10 cellular contexts compared by ENCODE assay signal in genomic region chr3:159732172-159733111, GRCh38.
DNase-seq lines count a peak whose midpoint lies in the region; ATAC-seq, FAIRE-seq and TF ChIP-seq lines count a peak whose summit lies in the region.
"Had no signal": no experiment of that assay in that cellular context is flagged by ENCODE, and none has a peak within 500 bp of the region (broad histone marks: within the 10 kb centered on the region; RNA-seq: fewer than 3 reads in every experiment).

No MANE protein-coding gene starts in this region.

- H3K4me3 ChIP-seq in HFF-Myc (replicated peaks; ENCODE audit: low read depth, low read length), result peak overlapping the region; percentile 23
- H3K4me3 ChIP-seq in spleen, result peak overlapping the region in 3 of 8 donors; percentile 2 to 37 (median 2)
- H3K4me3 ChIP-seq in CD8-positive, alpha-beta T cell (ENCODE audit: low read depth, low read length), result no peak overlapping the region

- no peak for DNase-seq in HFF-Myc (ENCODE audit: extremely low read depth, low read depth)
- peak; percentile 86 for DNase-seq in astrocyte of the hippocampus (ENCODE audit: low read depth, low spot score)
- DNase-seq in iPS DF 19.7 (ENCODE audit: low read depth, low spot score), result peak; percentile 71
- no peak for DNase-seq in spleen
- DNase-seq in CD8-positive, alpha-beta T cell, result no peak
- no peak for DNase-seq in frontal cortex (ENCODE audit: low spot score in 2 of 2)
- DNase-seq: SHP77 treated with DMSO at 0.1 percent for 48 hours had no signal

- H3K27me3 Mint-ChIP-seq in CD8-positive, alpha-beta T cell (ENCODE audit: low read depth), result peaks cover 5% of the 10 kb centered on the region
- H3K27me3 Mint-ChIP-seq: central memory CD8-positive, alpha-beta T cell had no signal

- H3K9me3 Mint-ChIP-seq in CD8-positive, alpha-beta T cell, result no peaks in the 10 kb centered on the region
- H3K9me3 Mint-ChIP-seq: central memory CD8-positive, alpha-beta T cell had no signal

- H3K27me3 ChIP-seq in spleen (replicated peaks in 1 of 7), result no peaks in the 10 kb centered on the region
- H3K27me3 ChIP-seq in CD8-positive, alpha-beta T cell (ENCODE audit: insufficient read depth, low read length), result no peaks in the 10 kb centered on the region

- H3K36me3 Mint-ChIP-seq in CD8-positive, alpha-beta T cell, result no peaks in the 10 kb centered on the region

- WGBS in spleen, 5 donors, result 19 to 43% (median 37%) methylated on average over 6 of the region's 6 CpGs

- no peaks in the 10 kb centered on the region for H3K36me3 ChIP-seq in spleen
- no peaks in the 10 kb centered on the region for H3K36me3 ChIP-seq in CD8-positive, alpha-beta T cell (ENCODE audit: insufficient read depth, low read length)

- no peak overlapping the region for H3K27ac Mint-ChIP-seq in CD8-positive, alpha-beta T cell

- CTCF ChIA-PET in CD8-positive, alpha-beta T cell (lab: Charles Lee), result no interaction called here

- TF ChIP-seq CTCF in HFF-Myc (IDR thresholded peaks at IDR 0.05; ENCODE audit: low read depth, low read length, missing control alignments), result no peak
- no peak for TF ChIP-seq CTCF in spleen (IDR thresholded peaks at IDR 0.05 in 8 of 11, conservative IDR thresholded peaks at IDR 0.05 in 3 of 11)
- no peak for TF ChIP-seq CTCF in CD8-positive, alpha-beta T cell (IDR thresholded peaks at IDR 0.05)

- H3K27ac ChIP-seq in spleen, result peak overlapping the region in 6 of 8 donors; percentile 21 to 67 (median 52)
- H3K27ac ChIP-seq in CD8-positive, alpha-beta T cell (ENCODE audit: low read depth, low read length), result no peak overlapping the region

- no peak overlapping the region for H3K4me3 Mint-ChIP-seq in CD8-positive, alpha-beta T cell
- H3K4me3 Mint-ChIP-seq: central memory CD8-positive, alpha-beta T cell had no signal

- no peak for ATAC-seq in HG03045 (IDR thresholded peaks at IDR 0.05; ENCODE audit: unreplicated experiment)
- no peak for ATAC-seq in CD8-positive, alpha-beta T cell
- ATAC-seq in GM21825 (IDR thresholded peaks at IDR 0.05; ENCODE audit: unreplicated experiment), result no peak

- no peak for FAIRE-seq in frontal cortex (lab: Jason Lieb, UNC)

- H3K4me1 ChIP-seq in spleen, result peaks cover 0 to 29% (median 16%) of the 10 kb centered on the region in 6 donors
- H3K4me1 ChIP-seq in CD8-positive, alpha-beta T cell (ENCODE audit: insufficient read depth, low read length), result no peaks in the 10 kb centered on the region

- POLR2A ChIA-PET in CD8-positive, alpha-beta T cell (lab: Charles Lee), result no interaction called here

- intact Hi-C loops in spleen (cut with DNase I; ENCODE audit: low total_unique reads), result no loop called here
- intact Hi-C loops in CD8-positive, alpha-beta T cell (cut with DNase I, micrococcal nuclease), result no loop called here

- H3K9me3 ChIP-seq in spleen, result no peaks in the 10 kb centered on the region
- no peaks in the 10 kb centered on the region for H3K9me3 ChIP-seq in CD8-positive, alpha-beta T cell (ENCODE audit: low read length)

- no peak for TF ChIP-seq POLR2A in spleen (IDR thresholded peaks at IDR 0.05)

- H3K4me1 Mint-ChIP-seq in CD8-positive, alpha-beta T cell (ENCODE audit: low read depth), result no peaks in the 10 kb centered on the region
- H3K4me1 Mint-ChIP-seq: central memory CD8-positive, alpha-beta T cell had no signal

Comparison
In these comparisons a context has a peak if more than half of its experiments do, and no peak if none do; other contexts are left out.
1. DNase-seq: peak in astrocyte of the hippocampus (single experiment) and iPS DF 19.7 (single experiment); none in HFF-Myc (single experiment), spleen (single experiment), CD8-positive, alpha-beta T cell (0 of 7) and frontal cortex (0 of 2).